Comparison of ENCODE assay signal across 1 cellular context in the genomic region with DNA sequence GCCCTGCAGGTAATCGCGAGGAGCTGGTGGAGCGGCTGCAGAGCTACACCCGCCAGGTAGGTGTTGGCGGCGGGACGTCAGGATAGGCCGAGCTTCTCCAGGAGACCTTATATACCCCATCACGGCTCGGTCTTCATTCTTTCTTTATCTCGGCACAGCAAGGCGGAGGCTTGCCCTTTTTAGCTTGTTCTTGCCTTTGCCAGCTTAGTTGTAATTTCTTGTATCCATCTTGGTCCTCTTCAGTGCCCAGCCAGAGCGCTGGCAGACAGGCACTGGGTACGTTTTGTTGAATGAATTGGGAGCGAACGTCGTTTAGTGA.
TF ChIP-seq lines count a peak whose summit lies in the region.

No MANE protein-coding gene starts in this region.

TF ChIP-seq in IMR-90, 13 proteins besides CTCF, POLR2A, EP300 and RAD21 (continued from another document):
- TF ChIP-seq, protein P1, sequence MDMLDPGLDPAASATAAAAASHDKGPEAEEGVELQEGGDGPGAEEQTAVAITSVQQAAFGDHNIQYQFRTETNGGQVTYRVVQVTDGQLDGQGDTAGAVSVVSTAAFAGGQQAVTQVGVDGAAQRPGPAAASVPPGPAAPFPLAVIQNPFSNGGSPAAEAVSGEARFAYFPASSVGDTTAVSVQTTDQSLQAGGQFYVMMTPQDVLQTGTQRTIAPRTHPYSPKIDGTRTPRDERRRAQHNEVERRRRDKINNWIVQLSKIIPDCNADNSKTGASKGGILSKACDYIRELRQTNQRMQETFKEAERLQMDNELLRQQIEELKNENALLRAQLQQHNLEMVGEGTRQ (IDR thresholded peaks at IDR 0.05; ENCODE audit: low read depth, low read length): no peak
- TF ChIP-seq MXI1 (IDR thresholded peaks at IDR 0.05; ENCODE audit: borderline replicate concordance, low read depth, low read length) (no peak), MAFK (IDR thresholded peaks at IDR 0.05; ENCODE audit: low read depth, low read length) (no peak), RCOR1 (IDR thresholded peaks at IDR 0.05; ENCODE audit: insufficient replicate concordance, low read length) (no peak), CHD1 (IDR thresholded peaks at IDR 0.05; ENCODE audit: low read depth, low read length) (no peak)
- TF ChIP-seq, protein P2, sequence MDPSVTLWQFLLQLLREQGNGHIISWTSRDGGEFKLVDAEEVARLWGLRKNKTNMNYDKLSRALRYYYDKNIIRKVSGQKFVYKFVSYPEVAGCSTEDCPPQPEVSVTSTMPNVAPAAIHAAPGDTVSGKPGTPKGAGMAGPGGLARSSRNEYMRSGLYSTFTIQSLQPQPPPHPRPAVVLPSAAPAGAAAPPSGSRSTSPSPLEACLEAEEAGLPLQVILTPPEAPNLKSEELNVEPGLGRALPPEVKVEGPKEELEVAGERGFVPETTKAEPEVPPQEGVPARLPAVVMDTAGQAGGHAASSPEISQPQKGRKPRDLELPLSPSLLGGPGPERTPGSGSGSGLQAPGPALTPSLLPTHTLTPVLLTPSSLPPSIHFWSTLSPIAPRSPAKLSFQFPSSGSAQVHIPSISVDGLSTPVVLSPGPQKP (IDR thresholded peaks at IDR 0.05; ENCODE audit: borderline replicate concordance, low read depth, low read length): no peak
